ENCODE assay signal across 1 cellular context in genomic region chr1:186722711-186723309, GRCh38.
A peak's percentile ranks its signal among the peaks of the same experiment; 100 is the strongest.
TF ChIP-seq lines count a peak whose summit lies in the region.

No MANE protein-coding gene starts in this region.

TF ChIP-seq in HepG2, 621 proteins besides CTCF, POLR2A, EP300 and RAD21 (continued from another document):
- TF ChIP-seq ZNF362 (CRISPR knock-in tag; IDR thresholded peaks at IDR 0.05; ENCODE audit: borderline replicate concordance) (peak; percentile 75; the same call in 1 of the 2 replicates), TRIM24 (CRISPR knock-in tag; IDR thresholded peaks at IDR 0.05) (no peak)
- TF ChIP-seq, protein P1, sequence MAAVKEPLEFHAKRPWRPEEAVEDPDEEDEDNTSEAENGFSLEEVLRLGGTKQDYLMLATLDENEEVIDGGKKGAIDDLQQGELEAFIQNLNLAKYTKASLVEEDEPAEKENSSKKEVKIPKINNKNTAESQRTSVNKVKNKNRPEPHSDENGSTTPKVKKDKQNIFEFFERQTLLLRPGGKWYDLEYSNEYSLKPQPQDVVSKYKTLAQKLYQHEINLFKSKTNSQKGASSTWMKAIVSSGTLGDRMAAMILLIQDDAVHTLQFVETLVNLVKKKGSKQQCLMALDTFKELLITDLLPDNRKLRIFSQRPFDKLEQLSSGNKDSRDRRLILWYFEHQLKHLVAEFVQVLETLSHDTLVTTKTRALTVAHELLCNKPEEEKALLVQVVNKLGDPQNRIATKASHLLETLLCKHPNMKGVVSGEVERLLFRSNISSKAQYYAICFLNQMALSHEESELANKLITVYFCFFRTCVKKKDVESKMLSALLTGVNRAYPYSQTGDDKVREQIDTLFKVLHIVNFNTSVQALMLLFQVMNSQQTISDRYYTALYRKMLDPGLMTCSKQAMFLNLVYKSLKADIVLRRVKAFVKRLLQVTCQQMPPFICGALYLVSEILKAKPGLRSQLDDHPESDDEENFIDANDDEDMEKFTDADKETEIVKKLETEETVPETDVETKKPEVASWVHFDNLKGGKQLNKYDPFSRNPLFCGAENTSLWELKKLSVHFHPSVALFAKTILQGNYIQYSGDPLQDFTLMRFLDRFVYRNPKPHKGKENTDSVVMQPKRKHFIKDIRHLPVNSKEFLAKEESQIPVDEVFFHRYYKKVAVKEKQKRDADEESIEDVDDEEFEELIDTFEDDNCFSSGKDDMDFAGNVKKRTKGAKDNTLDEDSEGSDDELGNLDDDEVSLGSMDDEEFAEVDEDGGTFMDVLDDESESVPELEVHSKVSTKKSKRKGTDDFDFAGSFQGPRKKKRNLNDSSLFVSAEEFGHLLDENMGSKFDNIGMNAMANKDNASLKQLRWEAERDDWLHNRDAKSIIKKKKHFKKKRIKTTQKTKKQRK (IDR thresholded peaks at IDR 0.05; ENCODE audit: low read length) = no peak
